In the genomic region with DNA sequence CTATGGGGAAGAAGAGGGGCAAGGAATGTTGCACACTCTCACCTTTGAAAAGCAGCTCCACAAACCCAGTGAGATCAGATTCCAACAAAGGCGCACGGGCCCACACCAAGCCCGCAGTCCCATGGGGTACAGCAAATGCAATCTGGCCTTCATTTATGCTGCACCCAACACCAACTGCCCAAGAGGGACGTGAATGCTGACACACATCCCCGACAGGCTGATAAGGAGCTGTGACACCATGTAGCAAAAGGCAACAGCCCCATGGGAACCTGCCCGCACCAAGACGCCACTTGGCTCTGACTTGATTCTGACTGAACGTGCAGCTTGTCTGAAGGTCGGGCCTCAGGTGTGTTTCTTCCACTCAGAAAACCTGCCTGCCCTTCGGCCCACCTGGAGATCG, we compare ENCODE assay signal across 13 cellular contexts. TPM values are rescaled to one million over a fixed set of nuclear protein-coding genes. Genes with fewer than 3 reads are reported as not detected.
DNase-seq lines count a peak whose midpoint lies in the region; ATAC-seq, FAIRE-seq and TF ChIP-seq lines count a peak whose summit lies in the region.
"Had no signal": no experiment of that assay in that cellular context is flagged by ENCODE, and none has a peak within 500 bp of the region (broad histone marks: within the 10 kb centered on the region; RNA-seq: fewer than 3 reads in every experiment).

No MANE protein-coding gene starts in this region.

- no peak overlapping the region for H2AFZ ChIP-seq in HepG2 (ENCODE audit: low read length)

- H3K27ac ChIP-seq in HepG2 (ENCODE audit: extremely low read length, insufficient read depth, low read length) (no peak overlapping the region), right lobe of liver (no peak overlapping the region), VCaP (peak overlapping the region; percentile 73), prostate gland (no peak overlapping the region)

- CTCF ChIA-PET in HepG2 (lab: Yijun Ruan, JAX; ENCODE audit: low intra/inter-chr PET ratio, low total read pairs), result no interaction called here

- no peaks in the 10 kb centered on the region for H3K9me3 ChIP-seq in HepG2 (ENCODE audit: low read length)
- H3K9me3 ChIP-seq in right lobe of liver, result no peaks in the 10 kb centered on the region
- no peaks in the 10 kb centered on the region for H3K9me3 ChIP-seq in prostate gland

- TF ChIP-seq CTCF in HepG2 (CRISPR knock-in tag; IDR thresholded peaks at IDR 0.05) (no peak), right lobe of liver (IDR thresholded peaks at IDR 0.05) (no peak), VCaP (conservative IDR thresholded peaks at IDR 0.05) (no peak), glutamatergic neuron (IDR thresholded peaks at IDR 0.05; ENCODE audit: partially characterized antibody, unreplicated experiment) (no peak), prostate gland (IDR thresholded peaks at IDR 0.05) (no peak)

- no TSS peak for BruUV-seq in HepG2 (replicated peaks; lab: Mats Ljungman, UMichigan)

- H3K4me2 ChIP-seq in HepG2 (ENCODE audit: low read depth, low read length), result no peak overlapping the region

- H3K4me3 ChIP-seq in HepG2 (replicated peaks in 1 of 3; ENCODE audit: insufficient read depth in 1 of 3, low read depth in 2 of 3, low read length in 3 of 3) (no peak overlapping the region), right lobe of liver (no peak overlapping the region), prostate gland (no peak overlapping the region)

- TF ChIP-seq EP300 in HepG2 (IDR thresholded peaks at IDR 0.05; ENCODE audit: low read depth in 2 of 2, low read length in 2 of 2) (no peak), HepG2 (CRISPR knock-in tag; IDR thresholded peaks at IDR 0.05; ENCODE audit: borderline replicate concordance) (no peak)

- no peak overlapping the region for H3K9ac ChIP-seq in HepG2 (ENCODE audit: insufficient read depth, low read depth, low read length)

- H3K4me1 ChIP-seq in HepG2 (ENCODE audit: insufficient read depth, low read length), result no peaks in the 10 kb centered on the region
- H3K4me1 ChIP-seq in right lobe of liver, result peaks cover 0 to 68% (median 18%) of the 10 kb centered on the region in 4 donors
- H3K4me1 ChIP-seq in prostate gland (replicated peaks), result no peaks in the 10 kb centered on the region

- in situ Hi-C loops in HepG2 (cut with HindIII; ENCODE audit: extremely low pct_ligation_motif_present, low pct_unique_long_range_greater_than_20kb), result no loop called here

- H4K20me1 ChIP-seq in HepG2 (ENCODE audit: insufficient read depth, low read length), result 0 out of 2 replicates have a peak, but pooled peaks cover 3% of the 10 kb centered on the region

- H3K36me3 ChIP-seq in HepG2 (replicated peaks in 1 of 2; ENCODE audit: control insufficient read depth in 1 of 2, insufficient read depth in 2 of 2, low read length in 2 of 2) (peaks cover 4 to 12% of the 10 kb centered on the region in 2 experiments; a peak in 3 of 5 replicates), right lobe of liver (no peaks in the 10 kb centered on the region), prostate gland (no peaks in the 10 kb centered on the region)

- intact Hi-C loops in HepG2 (cut with micrococcal nuclease; ENCODE audit: unreplicated experiment), result no loop called here
- intact Hi-C loops in right lobe of liver (cut with DNase I), result no loop called here
- intact Hi-C loops in prostate gland (cut with DNase I), result no loop called here

- no peak for TF ChIP-seq RAD21 in HepG2 (CRISPR knock-in tag; IDR thresholded peaks at IDR 0.05)

- POLR2A ChIA-PET in HepG2 (lab: Yijun Ruan, JAX), result no interaction called here

- 98% methylated on average over 6 of the region's 11 CpGs for WGBS in HepG2 (ENCODE audit: low lambda C conversion rate)
- 89% methylated on average over 3 of the region's 11 CpGs for WGBS in right lobe of liver (ENCODE audit: insufficient coverage, low coverage, low lambda C conversion rate, missing lambda C conversion rate)
- 88% methylated on average over 9 of the region's 11 CpGs for WGBS in prostate gland

- H3K36me3 Mint-ChIP-seq in glutamatergic neuron (ENCODE audit: unreplicated experiment), result no peaks in the 10 kb centered on the region

- peak overlapping the region; percentile 17 for H3K27ac Mint-ChIP-seq in glutamatergic neuron (ENCODE audit: unreplicated experiment)

- peaks cover 24% of the 10 kb centered on the region for H3K4me1 Mint-ChIP-seq in glutamatergic neuron (ENCODE audit: low read depth, unreplicated experiment)

- H3K27me3 ChIP-seq in HepG2 (ENCODE audit: control insufficient read depth in 1 of 2, insufficient read depth in 2 of 2, low read length in 2 of 2), result no peaks in the 10 kb centered on the region
- H3K27me3 ChIP-seq in right lobe of liver, result no peaks in the 10 kb centered on the region
- no peaks in the 10 kb centered on the region for H3K27me3 ChIP-seq in prostate gland (replicated peaks; ENCODE audit: insufficient read depth)

- DNase-seq in HepG2 (ENCODE audit: low spot score) (no peak), right lobe of liver (no peak), glutamatergic neuron (no peak), prostate gland (ENCODE audit: low spot score) (no peak)
- DNase-seq: ACHN; C1 segment of cervical spinal cord; CD4-positive, alpha-beta memory T cell; DMS79; Karpas-422 had no signal

- ATAC-seq in HepG2, result no peak
- ATAC-seq in right lobe of liver, result no peak
- ATAC-seq in GM21723 (IDR thresholded peaks at IDR 0.05; ENCODE audit: unreplicated experiment), result no peak
- ATAC-seq in HG02678 (IDR thresholded peaks at IDR 0.05; ENCODE audit: unreplicated experiment), result no peak

- H3K4me3 Mint-ChIP-seq in glutamatergic neuron (ENCODE audit: unreplicated experiment), result peak overlapping the region; percentile 6
- H3K4me3 Mint-ChIP-seq: CD4-positive, alpha-beta memory T cell had no signal

- H3K79me2 ChIP-seq in HepG2 (ENCODE audit: insufficient read depth, low read length), result peaks cover 6% of the 10 kb centered on the region

- no peak for FAIRE-seq in HepG2 (lab: Jason Lieb, UNC)
- FAIRE-seq: GM12892 had no signal

- peaks cover under 1% of the 10 kb centered on the region for H3K9me3 Mint-ChIP-seq in glutamatergic neuron (ENCODE audit: unreplicated experiment)
- H3K9me3 Mint-ChIP-seq: CD4-positive, alpha-beta memory T cell had no signal

- peaks cover 5% of the 10 kb centered on the region for H3K27me3 Mint-ChIP-seq in glutamatergic neuron (ENCODE audit: unreplicated experiment)
- H3K27me3 Mint-ChIP-seq: CD4-positive, alpha-beta memory T cell had no signal

- no peak for TF ChIP-seq POLR2A in HepG2 (IDR thresholded peaks at IDR 0.05; ENCODE audit: insufficient read depth in 1 of 2, low read depth in 2 of 2, low read length in 2 of 2)
- no peak for TF ChIP-seq POLR2A in right lobe of liver (IDR thresholded peaks at IDR 0.05)
- TF ChIP-seq POLR2A in prostate gland (IDR thresholded peaks at IDR 0.05), result no peak

RNA-seq across cellular contexts. Expression of a gene that starts 17.3 kb away (rescaled TPM):
- total RNA-seq in HepG2 (2016; rRNA removed; fragmentation: Illumina TruSeq; extraction: Trizol), result 3.0 and 5.0 TPM in 2 replicates
- 1.1 and 3.2 TPM in 2 replicates for total RNA-seq in HepG2 (2016; cell fraction: cytosol; rRNA removed; fragmentation: Illumina TruSeq; extraction: Trizol; ENCODE audit: low read depth)
- total RNA-seq in HepG2 (2016; cell fraction: insoluble cytoplasmic fraction; rRNA removed; fragmentation: Illumina TruSeq; extraction: Trizol), result 4.1 and 5.2 TPM in 2 replicates
- 3.9 and 4.2 TPM in 2 replicates for total RNA-seq in HepG2 (2016; cell fraction: membrane; rRNA removed; fragmentation: Illumina TruSeq; extraction: Trizol)
- 6.0 and 7.6 TPM in 2 replicates for total RNA-seq in HepG2 (2016; cell fraction: nucleus; rRNA removed; fragmentation: Illumina TruSeq; extraction: Trizol)
- polyA plus RNA-seq in HepG2 (2011; rRNA removed), result 11.2 and 13.0 TPM in 2 replicates
- 8.7 and 9.8 TPM in 2 replicates for polyA plus RNA-seq in HepG2 (2011; cell fraction: cytosol; rRNA removed)
- 91.1 and 123 TPM in 2 replicates for polyA plus RNA-seq in HepG2 (2011; cell fraction: nucleus; rRNA removed)
- polyA plus RNA-seq in HepG2 (2012), result 13.8 and 15.4 TPM in 2 replicates
- polyA plus RNA-seq in HepG2 (2016; cell fraction: cytosol; fragmentation: Illumina TruSeq; extraction: Trizol; ENCODE audit: low read depth), result 1.7 and 1.8 TPM in 2 replicates
- polyA plus RNA-seq in HepG2 (2016; cell fraction: insoluble cytoplasmic fraction; fragmentation: Illumina TruSeq; extraction: Trizol; ENCODE audit: low read depth), result 7.3 and 10.0 TPM in 2 replicates
- polyA plus RNA-seq in HepG2 (2016; cell fraction: membrane; fragmentation: Illumina TruSeq; extraction: Trizol; ENCODE audit: low read depth), result 5.1 and 5.3 TPM in 2 replicates
- 39.5 and 44.1 TPM in 2 replicates for polyA plus RNA-seq in HepG2 (2016; cell fraction: nucleus; fragmentation: Illumina TruSeq; extraction: Trizol; ENCODE audit: insufficient read depth, low read depth)
- polyA minus RNA-seq in HepG2 (2011; rRNA and poly(A)+ RNA removed; ENCODE audit: low replicate concordance), result 16.3 and 19.1 TPM in 2 replicates
- polyA minus RNA-seq in HepG2 (2011; cell fraction: cytosol; rRNA and poly(A)+ RNA removed), result 5.5 and 7.7 TPM in 2 replicates
- polyA minus RNA-seq in HepG2 (2011; cell fraction: nucleus; rRNA and poly(A)+ RNA removed), result 9.3 and 10.8 TPM in 2 replicates
- 10 to 100 TPM in 4 of 6 experiments, 1 to 10 TPM in 2; 8.0 to 17.7 (median 12.6) TPM for total RNA-seq in right lobe of liver
- 65.7 TPM for total RNA-seq in glutamatergic neuron (ENCODE audit: unreplicated experiment)
- 10 to 100 TPM; 29.8 to 59.1 TPM for total RNA-seq in prostate gland

RNA-seq across cellular contexts. Expression of a gene that starts 18.9 kb away (rescaled TPM):
- 1.8 and 2.6 TPM in 2 replicates for total RNA-seq in HepG2 (2016; rRNA removed; fragmentation: Illumina TruSeq; extraction: Trizol)
- total RNA-seq in HepG2 (2016; cell fraction: cytosol; rRNA removed; fragmentation: Illumina TruSeq; extraction: Trizol; ENCODE audit: low read depth), result 0.35 and 0.40 TPM in 2 replicates
- total RNA-seq in HepG2 (2016; cell fraction: insoluble cytoplasmic fraction; rRNA removed; fragmentation: Illumina TruSeq; extraction: Trizol), result 1.8 and 2.6 TPM in 2 replicates
- total RNA-seq in HepG2 (2016; cell fraction: membrane; rRNA removed; fragmentation: Illumina TruSeq; extraction: Trizol), result 1.2 and 1.7 TPM in 2 replicates
- 1.9 and 3.5 TPM in 2 replicates for total RNA-seq in HepG2 (2016; cell fraction: nucleus; rRNA removed; fragmentation: Illumina TruSeq; extraction: Trizol)
- 5.8 and 5.9 TPM in 2 replicates for polyA plus RNA-seq in HepG2 (2011; rRNA removed)
- 3.8 and 4.8 TPM in 2 replicates for polyA plus RNA-seq in HepG2 (2011; cell fraction: cytosol; rRNA removed)
- polyA plus RNA-seq in HepG2 (2011; cell fraction: nucleus; rRNA removed), result 10.6 and 12.8 TPM in 2 replicates
- polyA plus RNA-seq in HepG2 (2012), result 2.4 and 2.5 TPM in 2 replicates
- polyA plus RNA-seq in HepG2 (2016; cell fraction: cytosol; fragmentation: Illumina TruSeq; extraction: Trizol; ENCODE audit: low read depth), result 0.36 and 0.59 TPM in 2 replicates
- 1.1 and 2.2 TPM in 2 replicates for polyA plus RNA-seq in HepG2 (2016; cell fraction: insoluble cytoplasmic fraction; fragmentation: Illumina TruSeq; extraction: Trizol; ENCODE audit: low read depth)
- polyA plus RNA-seq in HepG2 (2016; cell fraction: membrane; fragmentation: Illumina TruSeq; extraction: Trizol; ENCODE audit: low read depth), result 0.69 and 0.98 TPM in 2 replicates
- polyA plus RNA-seq in HepG2 (2016; cell fraction: nucleus; fragmentation: Illumina TruSeq; extraction: Trizol; ENCODE audit: insufficient read depth, low read depth), result 9.6 and 11.4 TPM in 2 replicates
- 10.3 and 16.8 TPM in 2 replicates for polyA minus RNA-seq in HepG2 (2011; rRNA and poly(A)+ RNA removed; ENCODE audit: low replicate concordance)
- polyA minus RNA-seq in HepG2 (2011; cell fraction: cytosol; rRNA and poly(A)+ RNA removed), result 4.6 and 5.4 TPM in 2 replicates
- polyA minus RNA-seq in HepG2 (2011; cell fraction: nucleus; rRNA and poly(A)+ RNA removed), result 2.7 and 3.0 TPM in 2 replicates
- 1 to 10 TPM in 5 of 6 experiments, under 1 TPM in 1; 0.86 to 5.7 (median 3.1) TPM for total RNA-seq in right lobe of liver
- total RNA-seq in glutamatergic neuron (ENCODE audit: unreplicated experiment), result 2.5 TPM
- 1 to 10 TPM in 1 of 2 donors, under 1 TPM in 1; 0.18 to 4.7 TPM for total RNA-seq in prostate gland

RNA-seq across cellular contexts. Expression of a gene that starts 32.4 kb away (rescaled TPM):
- total RNA-seq in HepG2 (2016; rRNA removed; fragmentation: Illumina TruSeq; extraction: Trizol) (6.2 and 6.7 TPM in 2 replicates), right lobe of liver (10 to 100 TPM in 5 of 6 experiments, 1 to 10 TPM in 1; 9.9 to 23.6 (median 10.8) TPM), glutamatergic neuron (ENCODE audit: unreplicated experiment) (30.6 TPM), prostate gland (10 to 100 TPM in 1 of 2 donors, 1 to 10 TPM in 1; 8.4 to 22.8 TPM)
- total RNA-seq in HepG2 (2016; cell fraction: cytosol; rRNA removed; fragmentation: Illumina TruSeq; extraction: Trizol; ENCODE audit: low read depth), result 2.1 and 2.2 TPM in 2 replicates
- total RNA-seq in HepG2 (2016; cell fraction: insoluble cytoplasmic fraction; rRNA removed; fragmentation: Illumina TruSeq; extraction: Trizol), result 5.5 and 5.9 TPM in 2 replicates
- total RNA-seq in HepG2 (2016; cell fraction: membrane; rRNA removed; fragmentation: Illumina TruSeq; extraction: Trizol), result 8.3 and 8.9 TPM in 2 replicates
- 4.0 and 4.8 TPM in 2 replicates for total RNA-seq in HepG2 (2016; cell fraction: nucleus; rRNA removed; fragmentation: Illumina TruSeq; extraction: Trizol)
- 3.5 and 4.7 TPM in 2 replicates for polyA plus RNA-seq in HepG2 (2011; rRNA removed)
- polyA plus RNA-seq in HepG2 (2011; cell fraction: cytosol; rRNA removed), result 3.7 and 7.0 TPM in 2 replicates
- 16.7 and 31.9 TPM in 2 replicates for polyA plus RNA-seq in HepG2 (2011; cell fraction: nucleus; rRNA removed)
- 8.3 and 9.4 TPM in 2 replicates for polyA plus RNA-seq in HepG2 (2012)
- 3.2 and 3.4 TPM in 2 replicates for polyA plus RNA-seq in HepG2 (2016; cell fraction: cytosol; fragmentation: Illumina TruSeq; extraction: Trizol; ENCODE audit: low read depth)
- polyA plus RNA-seq in HepG2 (2016; cell fraction: insoluble cytoplasmic fraction; fragmentation: Illumina TruSeq; extraction: Trizol; ENCODE audit: low read depth), result 12.0 and 14.3 TPM in 2 replicates
- polyA plus RNA-seq in HepG2 (2016; cell fraction: membrane; fragmentation: Illumina TruSeq; extraction: Trizol; ENCODE audit: low read depth), result 8.9 and 9.3 TPM in 2 replicates
- 11.4 and 12.0 TPM in 2 replicates for polyA plus RNA-seq in HepG2 (2016; cell fraction: nucleus; fragmentation: Illumina TruSeq; extraction: Trizol; ENCODE audit: insufficient read depth, low read depth)
- polyA minus RNA-seq in HepG2 (2011; rRNA and poly(A)+ RNA removed; ENCODE audit: low replicate concordance), result 3.1 and 9.7 TPM in 2 replicates
- 8.9 and 15.3 TPM in 2 replicates for polyA minus RNA-seq in HepG2 (2011; cell fraction: cytosol; rRNA and poly(A)+ RNA removed)
- polyA minus RNA-seq in HepG2 (2011; cell fraction: nucleus; rRNA and poly(A)+ RNA removed), result 2.1 and 2.2 TPM in 2 replicates

RNA-seq across cellular contexts. Expression of a gene that starts 54.3 kb away (rescaled TPM):
- total RNA-seq in HepG2 (2016; rRNA removed; fragmentation: Illumina TruSeq; extraction: Trizol) (27.9 and 40.8 TPM in 2 replicates), right lobe of liver (10 to 100 TPM; 20.4 to 49.5 (median 23.5) TPM), glutamatergic neuron (ENCODE audit: unreplicated experiment) (75.1 TPM), prostate gland (100 to 1,000 TPM; 131 to 146 TPM)
- 52.2 and 64.4 TPM in 2 replicates for total RNA-seq in HepG2 (2016; cell fraction: cytosol; rRNA removed; fragmentation: Illumina TruSeq; extraction: Trizol; ENCODE audit: low read depth)
- total RNA-seq in HepG2 (2016; cell fraction: insoluble cytoplasmic fraction; rRNA removed; fragmentation: Illumina TruSeq; extraction: Trizol), result 24.0 and 37.3 TPM in 2 replicates
- total RNA-seq in HepG2 (2016; cell fraction: membrane; rRNA removed; fragmentation: Illumina TruSeq; extraction: Trizol), result 65.2 and 82.2 TPM in 2 replicates
- 17.1 and 19.3 TPM in 2 replicates for total RNA-seq in HepG2 (2016; cell fraction: nucleus; rRNA removed; fragmentation: Illumina TruSeq; extraction: Trizol)
- polyA plus RNA-seq in HepG2 (2011; rRNA removed), result 27.7 and 44.6 TPM in 2 replicates
- polyA plus RNA-seq in HepG2 (2011; cell fraction: cytosol; rRNA removed), result 25.9 and 53.1 TPM in 2 replicates
- 72.5 and 83.8 TPM in 2 replicates for polyA plus RNA-seq in HepG2 (2011; cell fraction: nucleus; rRNA removed)
- 11.9 and 16.2 TPM in 2 replicates for polyA plus RNA-seq in HepG2 (2012)
- polyA plus RNA-seq in HepG2 (2016; cell fraction: cytosol; fragmentation: Illumina TruSeq; extraction: Trizol; ENCODE audit: low read depth), result 51.0 and 62.5 TPM in 2 replicates
- polyA plus RNA-seq in HepG2 (2016; cell fraction: insoluble cytoplasmic fraction; fragmentation: Illumina TruSeq; extraction: Trizol; ENCODE audit: low read depth), result 25.3 and 27.0 TPM in 2 replicates
- 54.6 and 60.4 TPM in 2 replicates for polyA plus RNA-seq in HepG2 (2016; cell fraction: membrane; fragmentation: Illumina TruSeq; extraction: Trizol; ENCODE audit: low read depth)
- 38.7 and 42.0 TPM in 2 replicates for polyA plus RNA-seq in HepG2 (2016; cell fraction: nucleus; fragmentation: Illumina TruSeq; extraction: Trizol; ENCODE audit: insufficient read depth, low read depth)
- 15.0 and 50.9 TPM in 2 replicates for polyA minus RNA-seq in HepG2 (2011; rRNA and poly(A)+ RNA removed; ENCODE audit: low replicate concordance)
- polyA minus RNA-seq in HepG2 (2011; cell fraction: cytosol; rRNA and poly(A)+ RNA removed), result 17.2 and 18.0 TPM in 2 replicates
- polyA minus RNA-seq in HepG2 (2011; cell fraction: nucleus; rRNA and poly(A)+ RNA removed), result 5.7 and 5.8 TPM in 2 replicates
